Comparison of ENCODE assay signal across 9 cellular contexts in genomic region chr18:54254265-54254758, GRCh38.
A peak's percentile ranks its signal among the peaks of the same experiment; 100 is the strongest.
DNase-seq lines count a peak whose midpoint lies in the region; ATAC-seq and FAIRE-seq lines count a peak whose summit lies in the region.
"Had no signal": no experiment of that assay in that cellular context is flagged by ENCODE, and none has a peak within 500 bp of the region (broad histone marks: within the 10 kb centered on the region; RNA-seq: fewer than 3 reads in every experiment).

No MANE protein-coding gene starts in this region.

- peaks cover 0 to 4% of the 10 kb centered on the region in 2 donors for H3K36me3 Mint-ChIP-seq in stimulated activated naive B cell treated with anti-CD40 and anti-IgM and Interleukin-4, amounts not matched to agents 10 μg/mL and 1 μg/mL and 100 μg/mL, for 72 hours
- H3K36me3 Mint-ChIP-seq: immature natural killer cell had no signal

- H3K4me3 Mint-ChIP-seq in stimulated activated naive B cell treated with anti-CD40 and anti-IgM and Interleukin-4, amounts not matched to agents 10 μg/mL and 1 μg/mL and 100 μg/mL, for 72 hours, result no peak overlapping the region
- H3K4me3 Mint-ChIP-seq: immature natural killer cell had no signal

- no peaks in the 10 kb centered on the region for H3K36me3 ChIP-seq in HUES48 (ENCODE audit: control insufficient read depth, insufficient read depth, low read length)
- H3K36me3 ChIP-seq: ascending aorta had no signal

- H3K9ac ChIP-seq in HUES48 (ENCODE audit: low read depth, low read length), result peak overlapping the region; percentile 15; the same call in 1 of the 2 replicates

- DNase-seq in amniotic epithelial cell (ENCODE audit: low read depth) (peak; percentile 59), islet precursor cell (peak; percentile 68), HTR-8/SVneo (ENCODE audit: insufficient read length, low spot score) (no peak), NCI-H2196 treated with DMSO at 0.1 percent for 48 hours (lab: John Stamatoyannopoulos, UW; ENCODE audit: unreplicated experiment) (no peak)
- no peak for DNase-seq in stimulated activated naive B cell treated with anti-CD40 and anti-IgM and Interleukin-4, amounts not matched to agents 10 μg/mL and 1 μg/mL and 100 μg/mL, for 72 hours
- DNase-seq: immature natural killer cell had no signal

- H3K9me3 ChIP-seq in HUES48 (ENCODE audit: control insufficient read depth, insufficient read depth, low read length), result no peaks in the 10 kb centered on the region
- H3K9me3 ChIP-seq: ascending aorta had no signal

- H3K27ac Mint-ChIP-seq in stimulated activated naive B cell treated with anti-CD40 and anti-IgM and Interleukin-4, amounts not matched to agents 10 μg/mL and 1 μg/mL and 100 μg/mL, for 72 hours, result peak overlapping the region; percentile 56
- H3K27ac Mint-ChIP-seq: immature natural killer cell had no signal

- peaks cover 40% of the 10 kb centered on the region for H3K4me1 ChIP-seq in HUES48 (ENCODE audit: control insufficient read depth, insufficient read depth, low read length)

- ATAC-seq in stimulated activated naive B cell treated with anti-CD40 and anti-IgM and Interleukin-4, amounts not matched to agents 10 μg/mL and 1 μg/mL and 100 μg/mL, for 72 hours (replicated peaks), result no peak
- ATAC-seq in HG02884 (IDR thresholded peaks at IDR 0.05; ENCODE audit: unreplicated experiment), result no peak

- H3K9me3 Mint-ChIP-seq in stimulated activated naive B cell treated with anti-CD40 and anti-IgM and Interleukin-4, amounts not matched to agents 10 μg/mL and 1 μg/mL and 100 μg/mL, for 72 hours, result peaks cover 4 to 6% of the 10 kb centered on the region in 2 donors
- H3K9me3 Mint-ChIP-seq: immature natural killer cell had no signal

- H3K27me3 Mint-ChIP-seq in stimulated activated naive B cell treated with anti-CD40 and anti-IgM and Interleukin-4, amounts not matched to agents 10 μg/mL and 1 μg/mL and 100 μg/mL, for 72 hours, result no peaks in the 10 kb centered on the region

- peaks cover 19 to 32% of the 10 kb centered on the region in 2 donors for H3K4me1 Mint-ChIP-seq in stimulated activated naive B cell treated with anti-CD40 and anti-IgM and Interleukin-4, amounts not matched to agents 10 μg/mL and 1 μg/mL and 100 μg/mL, for 72 hours

- H3K27ac ChIP-seq in HUES48 (ENCODE audit: low read depth, low read length), result peak overlapping the region; percentile 63
- H3K27ac ChIP-seq: ascending aorta had no signal

- H3K4me3 ChIP-seq in HUES48 (ENCODE audit: low read depth, low read length), result no peak overlapping the region; the same call in 1 of the 2 replicates

- FAIRE-seq in HTR-8/SVneo (lab: Jason Lieb, UNC), result no peak

- H3K27me3 ChIP-seq in HUES48 (ENCODE audit: control insufficient read depth, insufficient read depth, low read length), result no peaks in the 10 kb centered on the region
- H3K27me3 ChIP-seq: ascending aorta had no signal

Comparison
In these comparisons a context has a peak if more than half of its experiments do, and no peak if none do; other contexts are left out.
1. DNase-seq: peak in amniotic epithelial cell (single experiment) and islet precursor cell (single experiment); none in stimulated activated naive B cell treated with anti-CD40 and anti-IgM and Interleukin-4, amounts not matched to agents 10 μg/mL and 1 μg/mL and 100 μg/mL, for 72 hours (single experiment), HTR-8/SVneo (single experiment) and NCI-H2196 treated with DMSO at 0.1 percent for 48 hours (single experiment).